In the genomic region with DNA sequence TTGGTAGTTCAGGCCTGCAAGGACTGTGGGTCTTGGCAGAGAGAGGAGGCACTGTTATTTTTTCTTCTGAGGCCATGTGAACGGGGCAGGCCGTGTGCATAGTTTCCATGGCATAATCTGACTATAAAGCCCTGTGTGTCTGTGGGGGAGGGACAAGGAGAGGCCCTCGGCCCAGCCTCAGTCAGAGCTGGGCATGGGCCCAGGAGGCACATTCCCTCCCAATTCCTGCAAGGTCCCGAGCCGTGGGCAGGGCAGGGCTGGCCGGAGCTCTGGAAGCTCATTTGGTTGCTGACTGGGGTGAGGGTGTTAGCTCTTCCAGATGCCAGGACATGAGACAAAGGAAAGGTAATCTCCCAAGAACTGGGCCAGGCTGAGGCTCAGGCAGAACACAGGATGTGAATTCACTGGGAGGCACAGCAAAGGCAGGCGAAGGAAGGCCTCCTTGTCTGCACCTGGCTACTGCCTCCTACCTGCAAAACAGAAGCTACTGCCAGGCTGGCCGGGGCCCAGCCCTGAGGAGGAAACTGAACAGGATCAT, we compare ENCODE assay signal across 7 cellular contexts. TPM values are rescaled to one million over a fixed set of nuclear protein-coding genes. Genes with fewer than 3 reads are reported as not detected.
A peak's percentile ranks its signal among the peaks of the same experiment; 100 is the strongest.
DNase-seq lines count a peak whose midpoint lies in the region; ATAC-seq and TF ChIP-seq lines count a peak whose summit lies in the region.

No MANE protein-coding gene starts in this region.

- ATAC-seq in esophagus mucosa (peak; percentile 76), HG03039 (IDR thresholded peaks at IDR 0.05; ENCODE audit: unreplicated experiment) (no peak)

- peaks cover 0 to 14% (median 0%) of the 10 kb centered on the region in 4 donors for H3K4me1 ChIP-seq in Peyer's patch
- H3K4me1 ChIP-seq in mesodermal cell (ENCODE audit: control insufficient read depth, insufficient read depth, low read length, poor library complexity, severe bottlenecking), result peaks cover 3% of the 10 kb centered on the region

- H3K36me3 Mint-ChIP-seq in type B pancreatic cell (no peaks in the 10 kb centered on the region), immature natural killer cell (no peaks in the 10 kb centered on the region)

- no peak for TF ChIP-seq POLR2A in Peyer's patch (IDR thresholded peaks at IDR 0.05)

- 83 to 86% methylated on average over 4 to 6 of the region's 8 CpGs for WGBS in mesodermal cell (ENCODE audit: insufficient coverage in 2 of 2), 2 experiments

- H3K27ac ChIP-seq in Peyer's patch (peak overlapping the region in 3 of 4 donors; percentile 3 to 65 (median 38)), mesodermal cell (ENCODE audit: low read depth, low read length, severe bottlenecking) (peak overlapping the region; percentile 29)

- H3K27me3 ChIP-seq in Peyer's patch, result no peaks in the 10 kb centered on the region

- H3K27me3 Mint-ChIP-seq in type B pancreatic cell (no peaks in the 10 kb centered on the region), immature natural killer cell (ENCODE audit: low read depth in 3 of 3) (peaks cover 2 to 3% (median 2%) of the 10 kb centered on the region in 3 donors)

- H3K4me3 Mint-ChIP-seq in type B pancreatic cell, result no peak overlapping the region
- H3K4me3 Mint-ChIP-seq in immature natural killer cell, result no peak overlapping the region

- no peaks in the 10 kb centered on the region for H3K9me3 ChIP-seq in Peyer's patch
- no peaks in the 10 kb centered on the region for H3K9me3 ChIP-seq in mesodermal cell (ENCODE audit: control insufficient read depth, low read length)

- no peaks in the 10 kb centered on the region for H3K36me3 ChIP-seq in Peyer's patch
- no peaks in the 10 kb centered on the region for H3K36me3 ChIP-seq in mesodermal cell (ENCODE audit: control insufficient read depth, insufficient read depth, low read length)

- H3K27ac Mint-ChIP-seq in type B pancreatic cell (peak overlapping the region; percentile 61), immature natural killer cell (peak overlapping the region in 1 of 6 donors; percentile 36)

- H3K4me3 ChIP-seq in Peyer's patch (no peak overlapping the region), mesodermal cell (ENCODE audit: extremely low read depth, insufficient read depth, low read length, poor library complexity, severe bottlenecking) (no peak overlapping the region)

- H3K9me3 Mint-ChIP-seq in type B pancreatic cell (no peaks in the 10 kb centered on the region), immature natural killer cell (no peaks in the 10 kb centered on the region)

- no peak for DNase-seq in Peyer's patch
- no peak for DNase-seq in type B pancreatic cell (ENCODE audit: extremely low spot score, unreplicated experiment)
- DNase-seq in stimulated activated CD4-positive, alpha-beta T cell treated with anti-CD3 and anti-CD28 coated beads, Interleukin-15, amount 100 ng/mL, for 24 hours, result no peak
- DNase-seq in immature natural killer cell, result no peak

- H3K4me1 Mint-ChIP-seq in type B pancreatic cell (ENCODE audit: unreplicated experiment) (peaks cover 42% of the 10 kb centered on the region), immature natural killer cell (peaks cover 2 to 9% of the 10 kb centered on the region in 2 donors)

- peak in 1 of 6 experiments; percentile 9 for TF ChIP-seq CTCF in Peyer's patch (IDR thresholded peaks at IDR 0.05)
- TF ChIP-seq CTCF in type B pancreatic cell (conservative IDR thresholded peaks at IDR 0.05), result no peak

RNA-seq across cellular contexts. Expression of gene PLEKHG3, which starts 22.0 kb away (rescaled TPM):
- 10 to 100 TPM; 18.2 to 45.5 (median 31.5) TPM for total RNA-seq in Peyer's patch
- 62.9 TPM for total RNA-seq in esophagus mucosa
- polyA plus RNA-seq in mesodermal cell (2013, experiment 1 of 2), result 46.7 TPM
- 42.4 TPM for polyA plus RNA-seq in mesodermal cell (2013, experiment 2 of 2)
- total RNA-seq in type B pancreatic cell (ENCODE audit: low replicate concordance), result 64.7 and 83.9 TPM in 2 replicates
- 100 to 1,000 TPM in 1 of 3 donors, 10 to 100 TPM in 2; 36.8 to 216 (median 71.4) TPM for polyA plus RNA-seq in immature natural killer cell
